8 cellular contexts compared by ENCODE assay signal in the genomic region with DNA sequence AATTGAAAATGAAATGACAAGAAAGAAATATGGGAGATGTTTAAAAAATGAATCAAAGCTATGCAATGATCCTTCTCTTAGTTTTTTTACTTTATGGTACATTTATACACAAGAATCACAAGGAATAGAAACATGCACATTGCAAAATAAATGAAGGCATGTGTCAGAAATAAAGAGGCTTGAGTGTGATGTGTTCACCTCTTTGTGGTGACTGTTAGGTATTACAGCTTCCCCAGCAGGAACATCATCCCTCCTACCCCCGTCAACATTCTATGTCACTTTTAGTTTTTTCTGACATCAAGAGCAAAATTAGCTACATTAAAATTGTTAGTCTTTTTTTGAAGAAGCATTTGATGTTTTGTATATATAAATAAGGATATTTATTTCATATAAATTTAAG.
DNase-seq lines count a peak whose midpoint lies in the region; ATAC-seq and TF ChIP-seq lines count a peak whose summit lies in the region.

No MANE protein-coding gene starts in this region.

- no peak for TF ChIP-seq POLR2A in right lobe of liver (IDR thresholded peaks at IDR 0.05)

- H3K4me1 ChIP-seq in right lobe of liver, result peaks cover 0 to 23% (median 6%) of the 10 kb centered on the region in 4 donors

- H3K9me3 ChIP-seq in right lobe of liver, result no peaks in the 10 kb centered on the region

- H3K4me3 ChIP-seq in GM06990 (replicated peaks; ENCODE audit: low read depth, low read length) (no peak overlapping the region), right lobe of liver (no peak overlapping the region)

- ATAC-seq in HG03354 (IDR thresholded peaks at IDR 0.05; ENCODE audit: poor library complexity, severe bottlenecking, unreplicated experiment), result peak; percentile 60
- peak; percentile 76 to 87 (median 81) for ATAC-seq in right lobe of liver
- ATAC-seq in HG03469 (IDR thresholded peaks at IDR 0.05; ENCODE audit: unreplicated experiment), result no peak
- no peak for ATAC-seq in HG03097 (IDR thresholded peaks at IDR 0.05; ENCODE audit: low FRiP score, unreplicated experiment)

- TF ChIP-seq CTCF in GM06990 (IDR thresholded peaks at IDR 0.05; ENCODE audit: insufficient read depth, low read length, poor library complexity, severe bottlenecking) (peak; percentile 30), right lobe of liver (IDR thresholded peaks at IDR 0.05) (peak; percentile 57 to 85 (median 65))

- no peaks in the 10 kb centered on the region for H3K36me3 ChIP-seq in GM06990 (ENCODE audit: control insufficient read depth, insufficient read depth, low read length)
- H3K36me3 ChIP-seq in right lobe of liver, result no peaks in the 10 kb centered on the region

- intact Hi-C loops in right lobe of liver (cut with DNase I), result no loop called here

- WGBS in right lobe of liver (ENCODE audit: insufficient coverage, low coverage, low lambda C conversion rate, missing lambda C conversion rate), result 23% methylated on average over 1 of the region's 1 CpG

- no peak overlapping the region for H3K27ac ChIP-seq in right lobe of liver

- DNase-seq in GM06990 (ENCODE audit: extremely low read depth, insufficient read length) (no peak), astrocyte of the hippocampus (ENCODE audit: low read depth, low spot score) (peak; percentile 45), right lobe of liver (no peak), NOMO-1 treated with DMSO at 0.1 percent for 48 hours (lab: John Stamatoyannopoulos, UW; ENCODE audit: unreplicated experiment) (no peak)
- no peak for DNase-seq in stimulated activated CD4-positive, alpha-beta T cell treated with anti-CD3 and anti-CD28 coated beads, Interleukin-4, amount 100 ng/mL, for 24 hours

- H3K27me3 ChIP-seq in GM06990 (replicated peaks; ENCODE audit: control insufficient read depth, insufficient read depth, low read length) (no peaks in the 10 kb centered on the region; the same call in 1 of the 2 replicates), right lobe of liver (no peaks in the 10 kb centered on the region)

Comparison
In these comparisons a context has a peak if more than half of its experiments do, and no peak if none do; other contexts are left out.
1. ATAC-seq: peak in HG03354 (single experiment) and right lobe of liver (4 of 4); none in HG03469 (single experiment) and HG03097 (single experiment).